In genomic region chr11:129364143-129364654, GRCh38 we compare ENCODE assay signal across 9 cellular contexts. TPM values are rescaled to one million over a fixed set of nuclear protein-coding genes. Genes with fewer than 3 reads are reported as not detected.
DNase-seq lines count a peak whose midpoint lies in the region; ATAC-seq and TF ChIP-seq lines count a peak whose summit lies in the region.
"Had no signal": no experiment of that assay in that cellular context is flagged by ENCODE, and none has a peak within 500 bp of the region (broad histone marks: within the 10 kb centered on the region; RNA-seq: fewer than 3 reads in every experiment).

No MANE protein-coding gene starts in this region.

- no peak overlapping the region for H3K27ac Mint-ChIP-seq in CD4-positive, alpha-beta T cell
- no peak overlapping the region for H3K27ac Mint-ChIP-seq in activated CD4-positive, alpha-beta T cell treated with anti-CD3 and anti-CD28 coated beads, Interleukin-2, amount 10 ng/mL, durations not matched to agents 7 days and 5 days
- H3K27ac Mint-ChIP-seq: activated naive CD4-positive, alpha-beta T cell treated with anti-CD3 and anti-CD28 coated beads, Interleukin-2, amount 50 U/mL, for 24 hours had no signal

- intact Hi-C loops in CD4-positive, alpha-beta T cell (cut with DNase I, micrococcal nuclease) = loop anchor here (1.0 to 5.0 kb wide), 6 partner anchors 331 to 768 kb away; no protein-coding TSS in a partner anchor
- intact Hi-C loops in dorsolateral prefrontal cortex (cut with DNase I) = loop anchor here in 1 of 2 donors (2.0 to 5.0 kb wide), 2 partner anchors 333 to 387 kb away; no protein-coding TSS in a partner anchor

- CTCF ChIA-PET in CD4-positive, alpha-beta T cell (lab: Charles Lee) = no interaction called here
- CTCF ChIA-PET in activated CD4-positive, alpha-beta T cell treated with anti-CD3 and anti-CD28 coated beads, Interleukin-2, amount 10 ng/mL, durations not matched to agents 7 days and 5 days (lab: Charles Lee) = interaction anchor here (0.6 to 1.7 kb wide), 7 partner anchors 9 to 389 kb away, joined by 3 to 5 read pairs (median 3); partner anchors contain the start of gene BARX2

- H3K9me3 ChIP-seq in CD4-positive, alpha-beta T cell (ENCODE audit: control insufficient read depth, low read length) = peaks cover 3% of the 10 kb centered on the region

- TF ChIP-seq CTCF in CD4-positive, alpha-beta T cell (IDR thresholded peaks at IDR 0.05) = peak; percentile 99
- TF ChIP-seq CTCF in dorsolateral prefrontal cortex (IDR thresholded peaks at IDR 0.05 in 54 of 56, conservative IDR thresholded peaks at IDR 0.05 in 2 of 56; ENCODE audit: low read depth in 1 of 56, partially characterized antibody in 56 of 56) = peak; percentile 49 to 98 (median 91)

- POLR2A ChIA-PET in CD4-positive, alpha-beta T cell (lab: Charles Lee) = interaction anchor here (0.7 kb wide), 1 partner anchor 383 kb away, joined by 3 read pairs; no protein-coding TSS in a partner anchor
- POLR2A ChIA-PET in activated CD4-positive, alpha-beta T cell treated with anti-CD3 and anti-CD28 coated beads, Interleukin-2, amount 10 ng/mL, durations not matched to agents 7 days and 5 days (lab: Charles Lee) = no interaction called here

- ATAC-seq in CD4-positive, alpha-beta T cell (ENCODE audit: poor library complexity) = peak; percentile 99
- ATAC-seq in GM19328 (IDR thresholded peaks at IDR 0.05; ENCODE audit: unreplicated experiment) = peak; percentile 98
- peak; percentile 100 for ATAC-seq in HG03432 (IDR thresholded peaks at IDR 0.05; ENCODE audit: unreplicated experiment)

- H3K4me3 Mint-ChIP-seq in CD4-positive, alpha-beta T cell = no peak overlapping the region
- H3K4me3 Mint-ChIP-seq in activated CD4-positive, alpha-beta T cell treated with anti-CD3 and anti-CD28 coated beads, Interleukin-2, amount 10 ng/mL, durations not matched to agents 7 days and 5 days = no peak overlapping the region
- H3K4me3 Mint-ChIP-seq: activated naive CD4-positive, alpha-beta T cell treated with anti-CD3 and anti-CD28 coated beads, Interleukin-2, amount 50 U/mL, for 24 hours had no signal

- H3K27ac ChIP-seq in CD4-positive, alpha-beta T cell (ENCODE audit: low read depth, low read length) = no peak overlapping the region
- no peak overlapping the region for H3K27ac ChIP-seq in dorsolateral prefrontal cortex

- H3K4me3 ChIP-seq in dorsolateral prefrontal cortex = peak overlapping the region in 3 of 59 donors; percentile 21 to 24 (median 21)

- no peaks in the 10 kb centered on the region for H3K4me1 Mint-ChIP-seq in CD4-positive, alpha-beta T cell (ENCODE audit: low read depth)
- no peaks in the 10 kb centered on the region for H3K4me1 Mint-ChIP-seq in activated CD4-positive, alpha-beta T cell treated with anti-CD3 and anti-CD28 coated beads, Interleukin-2, amount 10 ng/mL, durations not matched to agents 7 days and 5 days
- H3K4me1 Mint-ChIP-seq: activated naive CD4-positive, alpha-beta T cell treated with anti-CD3 and anti-CD28 coated beads, Interleukin-2, amount 50 U/mL, for 24 hours had no signal

- peak; percentile 62 to 74 (median 66) for DNase-seq in CD4-positive, alpha-beta T cell
- peak; percentile 75 to 83 for DNase-seq in NCI-H524 (lab: John Stamatoyannopoulos, UW)
- DNase-seq in activated CD4-positive, alpha-beta T cell treated with anti-CD3 and anti-CD28 coated beads, Interleukin-2, amount 10 ng/mL, durations not matched to agents 7 days and 5 days = peak; percentile 87
- DNase-seq in dorsolateral prefrontal cortex = peak; percentile 20 to 80 (median 64)
- DNase-seq in medulla oblongata (ENCODE audit: extremely low spot score) = peak; percentile 88
- peak; percentile 35 for DNase-seq in stimulated activated CD8-positive, alpha-beta memory T cell treated with anti-CD3 and anti-CD28 coated beads, Interleukin-15, amount 100 ng/mL, for 24 hours (ENCODE audit: low read depth)

- peaks cover 40% of the 10 kb centered on the region for H3K27me3 Mint-ChIP-seq in CD4-positive, alpha-beta T cell
- peaks cover 52% of the 10 kb centered on the region for H3K27me3 Mint-ChIP-seq in activated CD4-positive, alpha-beta T cell treated with anti-CD3 and anti-CD28 coated beads, Interleukin-2, amount 10 ng/mL, durations not matched to agents 7 days and 5 days

- peaks cover 60% of the 10 kb centered on the region for H3K27me3 ChIP-seq in CD4-positive, alpha-beta T cell (ENCODE audit: control insufficient read depth, insufficient read depth, low read length)
- H3K27me3 ChIP-seq in dorsolateral prefrontal cortex = peaks cover 0 to 63% (median 38%) of the 10 kb centered on the region in 45 donors

- H3K9me3 Mint-ChIP-seq in CD4-positive, alpha-beta T cell = peaks cover 2% of the 10 kb centered on the region
- H3K9me3 Mint-ChIP-seq in activated CD4-positive, alpha-beta T cell treated with anti-CD3 and anti-CD28 coated beads, Interleukin-2, amount 10 ng/mL, durations not matched to agents 7 days and 5 days = no peaks in the 10 kb centered on the region
- H3K9me3 Mint-ChIP-seq: activated naive CD4-positive, alpha-beta T cell treated with anti-CD3 and anti-CD28 coated beads, Interleukin-2, amount 50 U/mL, for 24 hours had no signal

- H3K36me3 Mint-ChIP-seq in CD4-positive, alpha-beta T cell (ENCODE audit: low read depth) = no peaks in the 10 kb centered on the region
- H3K36me3 Mint-ChIP-seq in activated CD4-positive, alpha-beta T cell treated with anti-CD3 and anti-CD28 coated beads, Interleukin-2, amount 10 ng/mL, durations not matched to agents 7 days and 5 days (ENCODE audit: low read depth) = no peaks in the 10 kb centered on the region

RNA-seq across cellular contexts. Expression of gene BARX2, which starts 11.4 kb away (rescaled TPM):
- not detected for total RNA-seq in CD4-positive, alpha-beta T cell
- total RNA-seq in activated CD4-positive, alpha-beta T cell treated with anti-CD3 and anti-CD28 coated beads, Interleukin-2, amount 10 ng/mL, durations not matched to agents 7 days and 5 days = not detected
- 1 to 10 TPM in 19 of 120 experiments, under 1 TPM in 86, not detected in 15; 0.22 to 2.3 (median 0.67) TPM for total RNA-seq in dorsolateral prefrontal cortex

Comparison
In these comparisons a context has a peak if more than half of its experiments do, and no peak if none do; other contexts are left out.
1. DNase-seq: peak in every context shown above with its lines; median percentile 88 in medulla oblongata; 87 in activated CD4-positive, alpha-beta T cell treated with anti-CD3 and anti-CD28 coated beads, Interleukin-2, amount 10 ng/mL, durations not matched to agents 7 days and 5 days; 79 in NCI-H524; 66 in CD4-positive, alpha-beta T cell; 64 in dorsolateral prefrontal cortex; 35 in stimulated activated CD8-positive, alpha-beta memory T cell treated with anti-CD3 and anti-CD28 coated beads, Interleukin-15, amount 100 ng/mL, for 24 hours.